ENCODE assay signal across 8 cellular contexts in the genomic region with DNA sequence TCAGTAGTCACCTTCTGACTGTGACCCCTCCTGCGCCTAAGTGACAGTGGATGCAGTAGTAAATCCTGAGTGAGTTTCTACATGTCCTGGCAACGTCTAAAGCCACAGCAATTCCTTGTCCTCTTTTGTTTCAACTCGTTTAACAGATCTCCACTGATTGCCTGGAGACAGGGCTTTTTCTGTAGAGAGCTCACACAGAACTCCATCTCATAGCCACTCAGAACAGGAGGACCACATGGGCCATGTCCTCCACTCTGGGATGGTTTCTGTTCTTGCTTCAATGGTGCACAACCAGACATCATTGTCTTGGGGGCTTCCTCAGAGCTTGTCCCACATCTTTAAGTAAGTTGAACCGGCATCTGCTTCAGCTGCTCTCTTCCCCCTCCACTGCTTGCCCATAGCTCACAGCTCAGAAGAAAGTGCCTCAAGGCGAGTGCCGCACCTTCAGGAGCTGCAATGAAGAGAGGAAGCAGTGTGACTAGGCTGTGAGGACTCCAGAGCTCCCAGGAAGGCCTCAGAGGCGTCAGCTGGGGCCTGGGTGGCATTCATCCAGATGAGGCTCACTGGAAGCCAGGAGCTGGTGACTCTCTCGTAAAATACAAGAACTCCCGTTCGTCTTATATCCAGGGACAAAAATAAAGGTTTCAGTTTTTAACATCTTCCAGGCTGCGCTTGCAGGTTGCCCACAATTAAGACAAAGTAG. TPM values are rescaled to one million over a fixed set of nuclear protein-coding genes. Genes with fewer than 3 reads are reported as not detected.
DNase-seq lines count a peak whose midpoint lies in the region; ATAC-seq and TF ChIP-seq lines count a peak whose summit lies in the region.

No MANE protein-coding gene starts in this region.

- no peaks in the 10 kb centered on the region for H3K27me3 ChIP-seq in psoas muscle (ENCODE audit: insufficient read depth in 3 of 3, low read length in 2 of 3)

- no peak for TF ChIP-seq CTCF in activated B cell treated with CpG ODN at 0.5 μM for 24 hours (IDR thresholded peaks at IDR 0.05)
- no peak for TF ChIP-seq CTCF in psoas muscle (IDR thresholded peaks at IDR 0.05)

- H3K4me3 Mint-ChIP-seq in activated B cell treated with CpG ODN at 0.5 μM for 24 hours: peak overlapping the region; percentile 79

- no peak overlapping the region for H3K27ac ChIP-seq in psoas muscle

- intact Hi-C loops in activated B cell treated with CpG ODN at 0.5 μM for 24 hours (cut with micrococcal nuclease) (loop anchor here (2.0 to 10.0 kb wide), 2 partner anchors 13 to 343 kb away; partner anchors contain the start of genes IMMT and MRPL35), psoas muscle (cut with DNase I) (no loop called here)

- H3K36me3 Mint-ChIP-seq in activated B cell treated with CpG ODN at 0.5 μM for 24 hours (ENCODE audit: low read depth): peaks cover 75% of the 10 kb centered on the region

- 53 to 71% (median 53%) methylated on average over 11 of the region's 11 CpGs for WGBS in psoas muscle, 3 donors

- ATAC-seq in activated B cell treated with CpG ODN at 0.5 μM for 24 hours (ENCODE audit: low read depth): peak; percentile 4
- ATAC-seq in esophagus mucosa: peak; percentile 53
- ATAC-seq in psoas muscle: peak; percentile 70 to 92 (median 75)
- no peak for ATAC-seq in HG02763 (IDR thresholded peaks at IDR 0.05; ENCODE audit: unreplicated experiment)

- POLR2A ChIA-PET in activated B cell treated with CpG ODN at 0.5 μM for 24 hours (lab: Charles Lee): interaction anchor here (0.6 to 5.5 kb wide), 9 partner anchors 9 to 313 kb away, joined by 3 to 77 read pairs (median 5); partner anchors contain the start of genes MAT2A, POLR1A, PTCD3 and ST3GAL5

- H3K4me1 ChIP-seq in psoas muscle: peaks cover 9% of the 10 kb centered on the region

- peaks cover 13% of the 10 kb centered on the region for H3K9me3 Mint-ChIP-seq in activated B cell treated with CpG ODN at 0.5 μM for 24 hours

- H3K27ac Mint-ChIP-seq in activated B cell treated with CpG ODN at 0.5 μM for 24 hours: peak overlapping the region; percentile 99

- H3K27me3 Mint-ChIP-seq in activated B cell treated with CpG ODN at 0.5 μM for 24 hours: no peaks in the 10 kb centered on the region

- H3K9me3 ChIP-seq in psoas muscle: no peaks in the 10 kb centered on the region

- CTCF ChIA-PET in activated B cell treated with CpG ODN at 0.5 μM for 24 hours (lab: Charles Lee): interaction anchor here (1.4 to 8.3 kb wide), 3 partner anchors 16 to 37 kb away, joined by 4 to 65 read pairs (median 55); partner anchors contain the start of gene ST3GAL5

- DNase-seq in EH (ENCODE audit: low read depth) (peak; percentile 88), activated B cell treated with CpG ODN at 0.5 μM for 24 hours (peak; percentile 23), psoas muscle (peak; percentile 54 to 82), DMS79 (lab: John Stamatoyannopoulos, UW) (no peak), DMS79 treated with DMSO at 0.1 percent for 48 hours (lab: John Stamatoyannopoulos, UW) (no peak), AML-193 (lab: John Stamatoyannopoulos, UW) (no peak)

- H3K36me3 ChIP-seq in psoas muscle (ENCODE audit: insufficient read depth in 1 of 2, low read depth in 1 of 2): peaks cover 0 to 77% of the 10 kb centered on the region in 2 donors

- H3K4me3 ChIP-seq in psoas muscle: no peak overlapping the region

- peaks cover 85% of the 10 kb centered on the region for H3K4me1 Mint-ChIP-seq in activated B cell treated with CpG ODN at 0.5 μM for 24 hours

RNA-seq across cellular contexts. Expression of gene ST3GAL5, which starts 37.4 kb away (rescaled TPM):
- total RNA-seq in activated B cell treated with CpG ODN at 0.5 μM for 24 hours: 56.4 and 70.7 TPM in 2 replicates
- 1.2 TPM for total RNA-seq in esophagus mucosa
- 10 to 100 TPM in 3 of 4 donors, 1 to 10 TPM in 1; 7.9 to 19.5 (median 12.4) TPM for total RNA-seq in psoas muscle
- 10 to 100 TPM; 14.6 to 35.6 (median 15.3) TPM for polyA plus RNA-seq in psoas muscle

Comparison
In these comparisons a context has a peak if more than half of its experiments do, and no peak if none do; other contexts are left out.
1. DNase-seq: peak in EH (single experiment), activated B cell treated with CpG ODN at 0.5 μM for 24 hours (single experiment) and psoas muscle (2 of 2); none in DMS79 (single experiment), DMS79 treated with DMSO at 0.1 percent for 48 hours (single experiment) and AML-193 (0 of 2).